Comparison of ENCODE assay signal across 1 cellular context in the genomic region with DNA sequence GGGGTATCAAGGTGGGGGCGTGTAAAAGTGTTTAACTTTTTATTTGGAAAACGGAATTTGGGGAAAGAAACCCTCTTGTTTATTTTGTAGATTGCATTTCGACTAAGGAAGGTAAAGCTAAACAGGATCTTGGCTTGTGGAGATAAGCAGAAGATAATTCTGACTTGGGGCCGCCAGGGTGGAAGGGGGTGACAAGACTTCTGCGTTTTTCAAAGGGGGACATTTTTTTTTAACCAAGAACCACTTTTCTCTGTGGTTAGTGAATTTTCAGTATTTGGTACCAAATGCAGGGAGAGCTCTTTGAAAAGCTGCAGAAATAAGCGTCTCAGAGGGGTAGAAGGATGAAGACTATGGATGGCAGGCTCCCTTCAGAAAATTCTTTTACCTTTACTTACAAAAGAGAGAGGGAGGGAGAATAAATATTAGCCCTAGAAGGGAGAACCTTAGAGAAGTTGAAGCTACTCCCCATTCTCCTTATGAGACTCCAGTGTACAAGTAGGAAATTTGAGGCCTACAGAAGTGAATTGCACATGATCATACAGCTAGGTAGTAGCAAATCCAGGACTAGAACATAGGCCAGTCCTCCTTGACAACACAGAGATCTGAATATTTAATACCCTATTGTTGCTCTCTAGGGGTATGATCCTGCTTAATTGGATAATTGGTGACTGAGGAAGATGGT.
TF ChIP-seq lines count a peak whose summit lies in the region.

No MANE protein-coding gene starts in this region.

TF ChIP-seq in K562, 482 proteins besides CTCF, POLR2A, EP300 and RAD21:
- TF ChIP-seq ZFX (CRISPR knock-in tag; IDR thresholded peaks at IDR 0.05): no peak
- TF ChIP-seq ZNF274 (IDR thresholded peaks at IDR 0.05; ENCODE audit: borderline replicate concordance, low read depth, low read length): no peak
- TF ChIP-seq, protein P1, sequence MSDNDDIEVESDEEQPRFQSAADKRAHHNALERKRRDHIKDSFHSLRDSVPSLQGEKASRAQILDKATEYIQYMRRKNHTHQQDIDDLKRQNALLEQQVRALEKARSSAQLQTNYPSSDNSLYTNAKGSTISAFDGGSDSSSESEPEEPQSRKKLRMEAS (CRISPR knock-in tag; IDR thresholded peaks at IDR 0.05): no peak
- TF ChIP-seq CBFA2T3 (IDR thresholded peaks at IDR 0.05): 0 out of 2 replicates have a peak, but pooled peaks have one; percentile 6
- TF ChIP-seq MAZ (CRISPR knock-in tag; conservative IDR thresholded peaks at IDR 0.05 in 1 of 2, IDR thresholded peaks at IDR 0.05 in 1 of 2): 0 out of 4 replicates have a peak, but pooled peaks of 1 of the 2 experiments have one; percentile 14
- TF ChIP-seq, protein P2, sequence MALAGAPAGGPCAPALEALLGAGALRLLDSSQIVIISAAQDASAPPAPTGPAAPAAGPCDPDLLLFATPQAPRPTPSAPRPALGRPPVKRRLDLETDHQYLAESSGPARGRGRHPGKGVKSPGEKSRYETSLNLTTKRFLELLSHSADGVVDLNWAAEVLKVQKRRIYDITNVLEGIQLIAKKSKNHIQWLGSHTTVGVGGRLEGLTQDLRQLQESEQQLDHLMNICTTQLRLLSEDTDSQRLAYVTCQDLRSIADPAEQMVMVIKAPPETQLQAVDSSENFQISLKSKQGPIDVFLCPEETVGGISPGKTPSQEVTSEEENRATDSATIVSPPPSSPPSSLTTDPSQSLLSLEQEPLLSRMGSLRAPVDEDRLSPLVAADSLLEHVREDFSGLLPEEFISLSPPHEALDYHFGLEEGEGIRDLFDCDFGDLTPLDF (CRISPR knock-in tag; IDR thresholded peaks at IDR 0.05): no peak
- TF ChIP-seq CHD2 (IDR thresholded peaks at IDR 0.05; ENCODE audit: low read depth, low read length): no peak
- TF ChIP-seq ELF2 (CRISPR knock-in tag; IDR thresholded peaks at IDR 0.05): no peak
- TF ChIP-seq SMARCC2 (IDR thresholded peaks at IDR 0.05; ENCODE audit: low read depth): 0 out of 2 replicates have a peak, but pooled peaks have one; percentile 7
- TF ChIP-seq TBL1XR1 (IDR thresholded peaks at IDR 0.05; ENCODE audit: low read length in 2 of 2): peak in 1 of 2 experiments; percentile 16; a peak in 1 of 4 replicates
- TF ChIP-seq, protein P3, sequence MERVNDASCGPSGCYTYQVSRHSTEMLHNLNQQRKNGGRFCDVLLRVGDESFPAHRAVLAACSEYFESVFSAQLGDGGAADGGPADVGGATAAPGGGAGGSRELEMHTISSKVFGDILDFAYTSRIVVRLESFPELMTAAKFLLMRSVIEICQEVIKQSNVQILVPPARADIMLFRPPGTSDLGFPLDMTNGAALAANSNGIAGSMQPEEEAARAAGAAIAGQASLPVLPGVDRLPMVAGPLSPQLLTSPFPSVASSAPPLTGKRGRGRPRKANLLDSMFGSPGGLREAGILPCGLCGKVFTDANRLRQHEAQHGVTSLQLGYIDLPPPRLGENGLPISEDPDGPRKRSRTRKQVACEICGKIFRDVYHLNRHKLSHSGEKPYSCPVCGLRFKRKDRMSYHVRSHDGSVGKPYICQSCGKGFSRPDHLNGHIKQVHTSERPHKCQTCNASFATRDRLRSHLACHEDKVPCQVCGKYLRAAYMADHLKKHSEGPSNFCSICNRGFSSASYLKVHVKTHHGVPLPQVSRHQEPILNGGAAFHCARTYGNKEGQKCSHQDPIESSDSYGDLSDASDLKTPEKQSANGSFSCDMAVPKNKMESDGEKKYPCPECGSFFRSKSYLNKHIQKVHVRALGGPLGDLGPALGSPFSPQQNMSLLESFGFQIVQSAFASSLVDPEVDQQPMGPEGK (CRISPR knock-in tag; IDR thresholded peaks at IDR 0.05; ENCODE audit: borderline replicate concordance): no peak
- TF ChIP-seq SMC3 (conservative IDR thresholded peaks at IDR 0.05; ENCODE audit: insufficient read depth, low read depth, low read length): 0 out of 2 replicates have a peak, but pooled peaks have one; percentile 15
- 0 out of 2 replicates have a peak, but pooled peaks have one; percentile 14 for TF ChIP-seq ARID1B (IDR thresholded peaks at IDR 0.05)
